Comparison of ENCODE assay signal across 35 cellular contexts in genomic region chr10:131433566-131433965, GRCh38.
"Had no signal": no experiment of that assay in that cellular context is flagged by ENCODE, and none has a peak within 500 bp of the region (broad histone marks: within the 10 kb centered on the region; RNA-seq: fewer than 3 reads in every experiment).

No MANE protein-coding gene starts in this region.

- DNase-seq: activated CD4-positive, alpha-beta memory T cell treated with anti-CD3 and anti-CD28 coated beads, Interleukin-2, amount 10 ng/mL, durations not matched to agents 7 days and 5 days; activated CD4-positive, alpha-beta T cell treated with anti-CD3 and anti-CD28 coated beads for 4 hours; activated CD8-positive, alpha-beta memory T cell treated with anti-CD3 and anti-CD28 coated beads for 24 hours; activated CD8-positive, alpha-beta memory T cell treated with anti-CD3 and anti-CD28 coated beads, Interleukin-2, amount 10 ng/mL, durations not matched to agents 7 days and 5 days; activated CD8-positive, alpha-beta memory T cell treated with anti-CD3 and anti-CD28 coated beads, Interleukin-2, amount 50 U/mL, for 48 hours; activated effector memory CD4-positive, alpha-beta T cell treated with Interleukin-2 at 50 U/mL for 16 hours; activated naive CD4-positive, alpha-beta T cell treated with anti-CD3 and anti-CD28 coated beads, Interleukin-2, amount 10 ng/mL, durations not matched to agents 7 days and 5 days; activated T-cell treated with anti-CD3 and anti-CD28 coated beads, Interleukin-2, amount 50 U/mL, for 48 hours; amygdala; MM.1S; MV-4-11; NCI-H1092; NCI-H187 treated with DMSO at 0.1 percent for 48 hours; NCI-H2081; NCI-H2171; NCI-H510A; NCI-H526; NCI-H82; NK-92 treated with Interleukin-12 subunit alpha and Interleukin-12 subunit beta, amount 100 ng/mL, for 24 hours; PC-3; Peyer's patch; RPMI8226; SHP77 treated with DMSO at 0.1 percent for 48 hours; SK-N-SH had no signal

- H3K4me3 ChIP-seq: ascending aorta, cardiac muscle cell, Peyer's patch, SJSA1 had no signal

- FAIRE-seq: TTC549 had no signal

- H3K27me3 Mint-ChIP-seq: activated CD4-positive, alpha-beta memory T cell treated with anti-CD3 and anti-CD28 coated beads, Interleukin-2, amount 10 ng/mL, durations not matched to agents 7 days and 5 days; activated CD8-positive, alpha-beta memory T cell treated with anti-CD3 and anti-CD28 coated beads, Interleukin-2, amount 10 ng/mL, durations not matched to agents 7 days and 5 days; activated naive CD4-positive, alpha-beta T cell treated with anti-CD3 and anti-CD28 coated beads, Interleukin-2, amount 10 ng/mL, durations not matched to agents 7 days and 5 days had no signal

- H3K9ac ChIP-seq: KMS-11, SK-N-SH had no signal

- H3K4me3 Mint-ChIP-seq: activated CD4-positive, alpha-beta memory T cell treated with anti-CD3 and anti-CD28 coated beads, Interleukin-2, amount 10 ng/mL, durations not matched to agents 7 days and 5 days; activated CD8-positive, alpha-beta memory T cell treated with anti-CD3 and anti-CD28 coated beads, Interleukin-2, amount 10 ng/mL, durations not matched to agents 7 days and 5 days; activated naive CD4-positive, alpha-beta T cell treated with anti-CD3 and anti-CD28 coated beads, Interleukin-2, amount 10 ng/mL, durations not matched to agents 7 days and 5 days; activated naive CD8-positive, alpha-beta T cell; central memory CD8-positive, alpha-beta T cell; T-helper 1 cell treated with Interleukin-12 subunit alpha and Interleukin-12 subunit beta and Interleukin-4 antibody, amounts not matched to agents 30 μg/mL and 1 μg/mL, for 36 hours; T-helper 2 cell treated with Interferon-gamma antibody and Interleukin-4, amounts not matched to agents 5 μg/mL and 100 μg/mL, for 36 hours; WTC11 had no signal

- H3K4me1 Mint-ChIP-seq: activated CD4-positive, alpha-beta memory T cell treated with anti-CD3 and anti-CD28 coated beads, Interleukin-2, amount 10 ng/mL, durations not matched to agents 7 days and 5 days; activated CD8-positive, alpha-beta memory T cell treated with anti-CD3 and anti-CD28 coated beads, Interleukin-2, amount 10 ng/mL, durations not matched to agents 7 days and 5 days; activated naive CD4-positive, alpha-beta T cell treated with anti-CD3 and anti-CD28 coated beads, Interleukin-2, amount 10 ng/mL, durations not matched to agents 7 days and 5 days; central memory CD8-positive, alpha-beta T cell; WTC11 had no signal

- H3K36me3 ChIP-seq: ascending aorta, cardiac muscle cell, Peyer's patch, SJSA1 had no signal

- H3K27ac ChIP-seq: ascending aorta, cardiac muscle cell, KMS-11, Peyer's patch, SJSA1 had no signal

- H3K9me3 Mint-ChIP-seq: activated CD4-positive, alpha-beta memory T cell treated with anti-CD3 and anti-CD28 coated beads, Interleukin-2, amount 10 ng/mL, durations not matched to agents 7 days and 5 days; activated naive CD4-positive, alpha-beta T cell treated with anti-CD3 and anti-CD28 coated beads, Interleukin-2, amount 10 ng/mL, durations not matched to agents 7 days and 5 days; T-helper 1 cell treated with Interleukin-12 subunit alpha and Interleukin-12 subunit beta and Interleukin-4 antibody, amounts not matched to agents 30 μg/mL and 1 μg/mL, for 36 hours; T-helper 2 cell treated with Interferon-gamma antibody and Interleukin-4, amounts not matched to agents 5 μg/mL and 100 μg/mL, for 36 hours had no signal

- ATAC-seq: activated CD4-positive, CD25-positive, alpha-beta regulatory T cell treated with anti-CD3 and anti-CD28 coated beads, Interleukin-2, amount 50 U/mL, for 24 hours; activated CD8-positive, alpha-beta memory T cell treated with anti-CD3 and anti-CD28 coated beads, Interleukin-2, amount 10 ng/mL, durations not matched to agents 7 days and 5 days; PC-3; WTC11 had no signal

- H3K27ac Mint-ChIP-seq: activated CD4-positive, alpha-beta memory T cell treated with anti-CD3 and anti-CD28 coated beads, Interleukin-2, amount 10 ng/mL, durations not matched to agents 7 days and 5 days; activated CD8-positive, alpha-beta memory T cell treated with anti-CD3 and anti-CD28 coated beads, Interleukin-2, amount 10 ng/mL, durations not matched to agents 7 days and 5 days; activated naive CD4-positive, alpha-beta T cell treated with anti-CD3 and anti-CD28 coated beads, Interleukin-2, amount 10 ng/mL, durations not matched to agents 7 days and 5 days; activated naive CD8-positive, alpha-beta T cell; T-helper 1 cell treated with Interleukin-12 subunit alpha and Interleukin-12 subunit beta and Interleukin-4 antibody, amounts not matched to agents 30 μg/mL and 1 μg/mL, for 36 hours; T-helper 2 cell treated with Interferon-gamma antibody and Interleukin-4, amounts not matched to agents 5 μg/mL and 100 μg/mL, for 36 hours; WTC11 had no signal

- H3K4me2 ChIP-seq: KMS-11, SK-N-SH had no signal

- H3K4me1 ChIP-seq: ascending aorta, Peyer's patch, SJSA1 had no signal

- H3K27me3 ChIP-seq: ascending aorta, Peyer's patch, SJSA1 had no signal

- H3K9me3 ChIP-seq: ascending aorta, Peyer's patch, SK-N-SH had no signal

- H3K36me3 Mint-ChIP-seq: activated CD8-positive, alpha-beta memory T cell treated with anti-CD3 and anti-CD28 coated beads, Interleukin-2, amount 10 ng/mL, durations not matched to agents 7 days and 5 days; activated naive CD4-positive, alpha-beta T cell treated with anti-CD3 and anti-CD28 coated beads, Interleukin-2, amount 10 ng/mL, durations not matched to agents 7 days and 5 days; activated naive CD8-positive, alpha-beta T cell had no signal
